In the genomic region with DNA sequence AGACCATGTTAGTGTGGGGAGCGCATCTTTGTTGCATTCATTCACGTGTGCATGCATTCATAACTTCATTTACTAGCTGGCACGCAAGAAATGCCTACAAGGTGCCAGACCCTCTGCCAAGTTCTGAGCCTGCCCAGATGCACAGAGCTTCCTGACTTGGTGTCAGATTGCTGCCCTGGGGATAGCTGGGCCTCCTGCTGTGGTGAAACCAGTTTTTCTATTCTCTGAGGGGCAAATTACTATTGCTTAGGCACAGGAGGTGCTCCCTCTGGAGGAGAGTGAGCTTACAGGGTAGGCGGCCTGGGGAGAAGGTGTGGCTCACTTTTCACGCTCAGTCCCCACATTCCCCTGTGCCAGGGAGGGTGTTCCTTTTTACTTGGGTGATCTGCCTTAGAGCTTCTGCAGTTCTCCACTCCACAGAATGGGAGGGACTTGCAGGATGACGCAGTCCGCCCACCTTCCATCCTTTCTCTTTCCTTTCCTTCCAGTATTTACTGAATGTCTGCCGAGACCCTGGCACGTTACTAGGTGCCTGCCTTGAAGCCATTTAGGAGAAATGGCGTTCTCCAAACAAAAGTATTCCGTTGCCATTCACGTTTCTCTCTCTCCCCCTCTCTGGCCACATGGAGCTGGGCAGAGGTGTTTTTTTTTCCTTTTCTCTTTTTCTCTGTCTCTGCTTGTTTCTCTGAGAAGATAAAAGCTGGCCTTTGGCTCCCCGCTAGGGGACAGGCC, we compare ENCODE assay signal across 8 cellular contexts. TPM values are rescaled to one million over a fixed set of nuclear protein-coding genes. Genes with fewer than 3 reads are reported as not detected.
DNase-seq lines count a peak whose midpoint lies in the region; ATAC-seq, FAIRE-seq and TF ChIP-seq lines count a peak whose summit lies in the region.

No MANE protein-coding gene starts in this region.

- peak; percentile 25 for ATAC-seq in stimulated activated naive B cell treated with anti-CD40 and anti-IgM and Interleukin-4, amounts not matched to agents 10 μg/mL and 1 μg/mL and 100 μg/mL, for 72 hours (replicated peaks)
- ATAC-seq in activated CD4-positive, alpha-beta T cell treated with anti-CD3 and anti-CD28 coated beads for 36 hours = no peak

- no peaks in the 10 kb centered on the region for H3K9me2 ChIP-seq in DOHH2 (replicated peaks; ENCODE audit: control insufficient read depth, low read length)

- H4K20me1 ChIP-seq in DOHH2 (ENCODE audit: control insufficient read depth, insufficient read depth, low read depth, low read length) = no peaks in the 10 kb centered on the region

- FAIRE-seq in D721Med (lab: Jason Lieb, UNC) = no peak

- H3K27me3 ChIP-seq in DOHH2 (ENCODE audit: control insufficient read depth, low read length) (peaks cover 6% of the 10 kb centered on the region; the same call in 1 of the 2 replicates), iPS-20b (ENCODE audit: insufficient read depth, low read length) (no peaks in the 10 kb centered on the region)

- no peaks in the 10 kb centered on the region for H3F3A ChIP-seq in DOHH2 (ENCODE audit: control insufficient read depth, insufficient read depth)

- H3K4me1 Mint-ChIP-seq in stimulated activated naive B cell treated with anti-CD40 and anti-IgM and Interleukin-4, amounts not matched to agents 10 μg/mL and 1 μg/mL and 100 μg/mL, for 72 hours = peaks cover 12 to 26% of the 10 kb centered on the region in 2 donors
- H3K4me1 Mint-ChIP-seq in activated CD4-positive, alpha-beta T cell treated with anti-CD3 and anti-CD28 coated beads for 36 hours = peaks cover 17% of the 10 kb centered on the region

- intact Hi-C loops in activated CD4-positive, alpha-beta T cell treated with anti-CD3 and anti-CD28 coated beads for 36 hours (cut with DNase I, micrococcal nuclease) = no loop called here

- H3K79me2 ChIP-seq in DOHH2 (ENCODE audit: control insufficient read depth, low read length) = no peaks in the 10 kb centered on the region

- peak; percentile 29 for TF ChIP-seq CTCF in DOHH2 (IDR thresholded peaks at IDR 0.05; ENCODE audit: low read depth, low read length, poor library complexity, severe bottlenecking)
- no peak for TF ChIP-seq CTCF in D721Med (IDR thresholded peaks at IDR 0.05; ENCODE audit: insufficient read depth, missing control alignments)

- H3K9me3 ChIP-seq in DOHH2 (ENCODE audit: control insufficient read depth, insufficient read depth, low read length) (no peaks in the 10 kb centered on the region), iPS-20b (ENCODE audit: insufficient read depth, low read depth, low read length) (no peaks in the 10 kb centered on the region)

- H3K27ac Mint-ChIP-seq in stimulated activated naive B cell treated with anti-CD40 and anti-IgM and Interleukin-4, amounts not matched to agents 10 μg/mL and 1 μg/mL and 100 μg/mL, for 72 hours = peak overlapping the region; percentile 68
- no peak overlapping the region for H3K27ac Mint-ChIP-seq in activated CD4-positive, alpha-beta T cell treated with anti-CD3 and anti-CD28 coated beads for 36 hours

- peaks cover 13 to 28% of the 10 kb centered on the region in 2 donors for H3K27me3 Mint-ChIP-seq in stimulated activated naive B cell treated with anti-CD40 and anti-IgM and Interleukin-4, amounts not matched to agents 10 μg/mL and 1 μg/mL and 100 μg/mL, for 72 hours
- peaks cover 24% of the 10 kb centered on the region for H3K27me3 Mint-ChIP-seq in activated CD4-positive, alpha-beta T cell treated with anti-CD3 and anti-CD28 coated beads for 36 hours

- no peak overlapping the region for H3K4me3 ChIP-seq in DOHH2 (ENCODE audit: low read length)
- H3K4me3 ChIP-seq in iPS-20b (ENCODE audit: low read length) = peak overlapping the region; percentile 29

- no peak overlapping the region for H3K4me3 Mint-ChIP-seq in stimulated activated naive B cell treated with anti-CD40 and anti-IgM and Interleukin-4, amounts not matched to agents 10 μg/mL and 1 μg/mL and 100 μg/mL, for 72 hours
- no peak overlapping the region for H3K4me3 Mint-ChIP-seq in activated CD4-positive, alpha-beta T cell treated with anti-CD3 and anti-CD28 coated beads for 36 hours

- H3K4me1 ChIP-seq in DOHH2 (ENCODE audit: control insufficient read depth, low read length) = 0 out of 2 replicates have a peak, but pooled peaks cover 3% of the 10 kb centered on the region
- peaks cover 30% of the 10 kb centered on the region for H3K4me1 ChIP-seq in iPS-20b (ENCODE audit: insufficient read depth, low read length)

- H3K27ac ChIP-seq in DOHH2 (ENCODE audit: low read depth, low read length) (no peak overlapping the region), iPS-20b (ENCODE audit: low read length) (no peak overlapping the region)

- H3K4me2 ChIP-seq in DOHH2 (ENCODE audit: low read length) = no peak overlapping the region

- POLR2A ChIA-PET in activated CD4-positive, alpha-beta T cell treated with anti-CD3 and anti-CD28 coated beads for 36 hours (lab: Charles Lee) = interaction anchor here (1.1 kb wide), 1 partner anchor 521 kb away, joined by 3 read pairs; no protein-coding TSS in a partner anchor

- DNase-seq in NCI-H146 treated with DMSO at 0.1 percent for 48 hours (lab: John Stamatoyannopoulos, UW; ENCODE audit: unreplicated experiment) (peak; percentile 79), astrocyte of the hippocampus (ENCODE audit: low read depth, low spot score) (peak; percentile 66), D721Med (ENCODE audit: insufficient read length, low spot score) (no peak), NCI-H1105 treated with DMSO at 0.1 percent for 48 hours (lab: John Stamatoyannopoulos, UW) (no peak)
- DNase-seq in stimulated activated naive B cell treated with anti-CD40 and anti-IgM and Interleukin-4, amounts not matched to agents 10 μg/mL and 1 μg/mL and 100 μg/mL, for 72 hours = no peak
- no peak for DNase-seq in activated CD4-positive, alpha-beta T cell treated with anti-CD3 and anti-CD28 coated beads for 36 hours

- CTCF ChIA-PET in activated CD4-positive, alpha-beta T cell treated with anti-CD3 and anti-CD28 coated beads for 36 hours (lab: Charles Lee) = interaction anchor here (1.1 kb wide), 1 partner anchor 10 kb away, joined by 3 read pairs; no protein-coding TSS in a partner anchor

- H3K36me3 ChIP-seq in DOHH2 (ENCODE audit: control insufficient read depth, low read length) (no peaks in the 10 kb centered on the region), iPS-20b (ENCODE audit: insufficient read depth, low read depth, low read length) (no peaks in the 10 kb centered on the region)

- no peaks in the 10 kb centered on the region for H3K9me3 Mint-ChIP-seq in stimulated activated naive B cell treated with anti-CD40 and anti-IgM and Interleukin-4, amounts not matched to agents 10 μg/mL and 1 μg/mL and 100 μg/mL, for 72 hours
- no peaks in the 10 kb centered on the region for H3K9me3 Mint-ChIP-seq in activated CD4-positive, alpha-beta T cell treated with anti-CD3 and anti-CD28 coated beads for 36 hours (ENCODE audit: low read depth)

- H3K9ac ChIP-seq in iPS-20b (ENCODE audit: low read depth, low read length) = peak overlapping the region; percentile 9; the same call in 1 of the 2 replicates

- H3K36me3 Mint-ChIP-seq in stimulated activated naive B cell treated with anti-CD40 and anti-IgM and Interleukin-4, amounts not matched to agents 10 μg/mL and 1 μg/mL and 100 μg/mL, for 72 hours = no peaks in the 10 kb centered on the region
- H3K36me3 Mint-ChIP-seq in activated CD4-positive, alpha-beta T cell treated with anti-CD3 and anti-CD28 coated beads for 36 hours (ENCODE audit: low read depth) = no peaks in the 10 kb centered on the region

RNA-seq across cellular contexts. Expression of gene CTNNA1, which starts 27.9 kb away (rescaled TPM):
- 10 to 100 TPM; 78.8 to 86.7 TPM for total RNA-seq in activated CD4-positive, alpha-beta T cell treated with anti-CD3 and anti-CD28 coated beads for 36 hours

Comparison
In these comparisons a context has a peak if more than half of its experiments do, and no peak if none do; other contexts are left out.
1. DNase-seq: peak in NCI-H146 treated with DMSO at 0.1 percent for 48 hours (single experiment) and astrocyte of the hippocampus (single experiment); none in stimulated activated naive B cell treated with anti-CD40 and anti-IgM and Interleukin-4, amounts not matched to agents 10 μg/mL and 1 μg/mL and 100 μg/mL, for 72 hours (single experiment), activated CD4-positive, alpha-beta T cell treated with anti-CD3 and anti-CD28 coated beads for 36 hours (single experiment), D721Med (single experiment) and NCI-H1105 treated with DMSO at 0.1 percent for 48 hours (single experiment).